1 cellular context compared by ENCODE assay signal in the genomic region with DNA sequence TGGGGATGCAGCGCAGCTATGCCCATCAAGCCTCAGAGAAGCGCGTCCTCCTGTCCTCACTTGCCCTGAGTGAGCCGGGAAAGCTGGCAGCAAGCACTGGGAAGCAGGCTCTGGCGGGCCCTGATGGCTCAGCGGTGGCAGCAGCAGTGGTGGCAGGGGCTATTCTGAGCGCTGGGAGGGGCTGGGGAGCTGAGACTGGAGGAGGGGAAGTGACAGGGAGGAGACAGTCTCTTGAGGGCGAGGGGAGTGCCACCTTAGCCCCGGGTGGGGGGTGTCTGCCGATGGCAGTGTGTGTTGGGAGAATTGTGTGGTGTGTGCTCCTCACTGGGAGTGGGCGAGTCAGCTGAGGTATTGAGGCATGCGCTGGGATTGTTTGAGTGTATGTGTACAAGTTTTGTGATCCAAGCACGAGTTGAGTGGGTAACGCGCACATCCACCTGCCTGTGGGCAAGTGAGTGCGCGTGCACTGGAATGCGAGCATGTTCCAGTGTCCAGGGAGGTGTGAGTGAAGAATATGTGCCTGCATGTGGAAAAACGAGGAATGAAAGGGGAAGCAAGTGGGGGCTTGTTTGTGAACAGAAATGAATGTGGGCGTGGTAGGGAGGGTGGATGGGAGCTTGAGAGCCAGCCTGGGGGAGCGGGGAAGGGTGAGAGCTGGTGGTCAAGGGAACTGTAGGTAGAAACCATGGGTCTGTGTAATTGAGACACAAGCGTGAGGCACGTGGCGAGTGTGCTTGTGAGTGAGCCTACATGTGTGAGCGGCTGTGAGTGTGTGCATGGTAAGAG.
TF ChIP-seq lines count a peak whose summit lies in the region.

No MANE protein-coding gene starts in this region.

TF ChIP-seq in IMR-90, 13 proteins besides CTCF, POLR2A, EP300 and RAD21:
- no peak for TF ChIP-seq MAFK (IDR thresholded peaks at IDR 0.05; ENCODE audit: low read depth, low read length)
- no peak for TF ChIP-seq SMC3 (IDR thresholded peaks at IDR 0.05; ENCODE audit: low read depth, low read length)
- TF ChIP-seq MAZ (IDR thresholded peaks at IDR 0.05; ENCODE audit: borderline replicate concordance, low read depth, low read length), result no peak
- no peak for TF ChIP-seq NFE2L2 (IDR thresholded peaks at IDR 0.05; ENCODE audit: low read depth, low read length)
- no peak for TF ChIP-seq CEBPB (IDR thresholded peaks at IDR 0.05; ENCODE audit: low read depth, low read length)
- no peak for TF ChIP-seq FOS (IDR thresholded peaks at IDR 0.05; ENCODE audit: low read depth, low read length)
- no peak for TF ChIP-seq MXI1 (IDR thresholded peaks at IDR 0.05; ENCODE audit: borderline replicate concordance, low read depth, low read length)
- no peak for TF ChIP-seq CHD1 (IDR thresholded peaks at IDR 0.05; ENCODE audit: low read depth, low read length)
- TF ChIP-seq RCOR1 (IDR thresholded peaks at IDR 0.05; ENCODE audit: insufficient replicate concordance, low read length), result no peak
- TF ChIP-seq, protein P1, sequence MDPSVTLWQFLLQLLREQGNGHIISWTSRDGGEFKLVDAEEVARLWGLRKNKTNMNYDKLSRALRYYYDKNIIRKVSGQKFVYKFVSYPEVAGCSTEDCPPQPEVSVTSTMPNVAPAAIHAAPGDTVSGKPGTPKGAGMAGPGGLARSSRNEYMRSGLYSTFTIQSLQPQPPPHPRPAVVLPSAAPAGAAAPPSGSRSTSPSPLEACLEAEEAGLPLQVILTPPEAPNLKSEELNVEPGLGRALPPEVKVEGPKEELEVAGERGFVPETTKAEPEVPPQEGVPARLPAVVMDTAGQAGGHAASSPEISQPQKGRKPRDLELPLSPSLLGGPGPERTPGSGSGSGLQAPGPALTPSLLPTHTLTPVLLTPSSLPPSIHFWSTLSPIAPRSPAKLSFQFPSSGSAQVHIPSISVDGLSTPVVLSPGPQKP (IDR thresholded peaks at IDR 0.05; ENCODE audit: borderline replicate concordance, low read depth, low read length), result no peak
- TF ChIP-seq, protein P2, sequence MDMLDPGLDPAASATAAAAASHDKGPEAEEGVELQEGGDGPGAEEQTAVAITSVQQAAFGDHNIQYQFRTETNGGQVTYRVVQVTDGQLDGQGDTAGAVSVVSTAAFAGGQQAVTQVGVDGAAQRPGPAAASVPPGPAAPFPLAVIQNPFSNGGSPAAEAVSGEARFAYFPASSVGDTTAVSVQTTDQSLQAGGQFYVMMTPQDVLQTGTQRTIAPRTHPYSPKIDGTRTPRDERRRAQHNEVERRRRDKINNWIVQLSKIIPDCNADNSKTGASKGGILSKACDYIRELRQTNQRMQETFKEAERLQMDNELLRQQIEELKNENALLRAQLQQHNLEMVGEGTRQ (IDR thresholded peaks at IDR 0.05; ENCODE audit: low read depth, low read length), result no peak
- no peak for TF ChIP-seq RFX5 (IDR thresholded peaks at IDR 0.05; ENCODE audit: low read depth, low read length)
